In genomic region chr4:174228988-174229387, GRCh38 we compare ENCODE assay signal across 1 cellular context.
TF ChIP-seq lines count a peak whose summit lies in the region.

No MANE protein-coding gene starts in this region.

TF ChIP-seq in SK-N-SH, 30 proteins besides CTCF, POLR2A, EP300 and RAD21 (continued from another document):
- TF ChIP-seq REST (IDR thresholded peaks at IDR 0.05; ENCODE audit: low read depth, low read length): no peak
- no peak for TF ChIP-seq FOSL2 (IDR thresholded peaks at IDR 0.05; ENCODE audit: borderline replicate concordance, low read depth)
